In the genomic region with DNA sequence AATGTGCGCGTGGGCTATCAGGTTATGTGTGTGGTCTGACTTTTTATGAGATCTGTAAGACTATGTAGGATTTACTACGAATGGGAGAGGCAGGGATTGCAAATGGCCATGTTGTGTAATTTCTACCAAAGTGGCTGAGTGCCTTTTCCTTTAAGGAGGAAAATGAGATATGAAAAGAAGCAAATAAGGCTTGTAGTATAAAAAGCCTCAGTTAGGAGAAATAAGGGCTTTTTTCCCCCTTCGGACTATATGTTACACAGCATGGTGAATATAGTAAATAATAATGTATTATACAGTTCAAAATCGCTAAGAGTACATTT, we compare ENCODE assay signal across 8 cellular contexts. TPM values are rescaled to one million over a fixed set of nuclear protein-coding genes. Genes with fewer than 3 reads are reported as not detected.
DNase-seq lines count a peak whose midpoint lies in the region; ATAC-seq and TF ChIP-seq lines count a peak whose summit lies in the region.

No MANE protein-coding gene starts in this region.

- peaks cover 0 to 9% (median 0%) of the 10 kb centered on the region in 11 donors for H3K9me3 ChIP-seq in heart right ventricle
- H3K9me3 ChIP-seq in aorta (ENCODE audit: control insufficient read depth, low read length) = no peaks in the 10 kb centered on the region

- H3K27me3 ChIP-seq in heart right ventricle (no peaks in the 10 kb centered on the region), mesendoderm (ENCODE audit: insufficient read depth, low read length, poor library complexity) (no peaks in the 10 kb centered on the region), aorta (ENCODE audit: control insufficient read depth in 1 of 2, insufficient read depth in 2 of 2, low read length in 1 of 2) (no peaks in the 10 kb centered on the region)

- peak overlapping the region; percentile 100 for H3K56ac ChIP-seq in mesendoderm (ENCODE audit: low read length)

- no peak overlapping the region for H3K23ac ChIP-seq in mesendoderm (ENCODE audit: low read length)

- no peaks in the 10 kb centered on the region for H3K79me2 ChIP-seq in mesendoderm (ENCODE audit: control insufficient read depth, insufficient read depth, low read length)

- H3K27me3 Mint-ChIP-seq in brain = peaks cover 3% of the 10 kb centered on the region

- H2BK5ac ChIP-seq in mesendoderm (ENCODE audit: low read length) = no peak overlapping the region

- intact Hi-C loops in heart right ventricle (cut with DNase I) = loop anchor here in 7 of 10 donors (5.0 to 10.0 kb wide), 6 partner anchors 113 to 263 kb away; partner anchors contain the start of genes VTI1A (in 1 of the 7) and ZDHHC6 (in 1 of the 7)
- intact Hi-C loops in left cardiac atrium (cut with DNase I) = loop anchor here in 1 of 2 donors (5.0 kb wide), 1 partner anchor 123 kb away; no protein-coding TSS in a partner anchor
- intact Hi-C loops in aorta (cut with DNase I) = loop anchor here (5.0 kb wide), 1 partner anchor 123 kb away; no protein-coding TSS in a partner anchor

- no peak overlapping the region for H2AK5ac ChIP-seq in mesendoderm (ENCODE audit: low read length)

- H3K36me3 ChIP-seq in heart right ventricle (peaks cover 0 to 28% (median 0%) of the 10 kb centered on the region in 9 donors), mesendoderm (ENCODE audit: control insufficient read depth, insufficient read depth, low read length) (no peaks in the 10 kb centered on the region), aorta (ENCODE audit: control insufficient read depth in 1 of 2, insufficient read depth in 2 of 2, low read length in 1 of 2) (peaks cover 0 to 2% of the 10 kb centered on the region in 2 donors)

- H2BK15ac ChIP-seq in mesendoderm (replicated peaks; ENCODE audit: low read depth) = no peak overlapping the region

- no peak overlapping the region for H4K5ac ChIP-seq in mesendoderm (ENCODE audit: low read length)

- H3K36me3 Mint-ChIP-seq in brain = peaks cover 8% of the 10 kb centered on the region

- no peak for DNase-seq in heart right ventricle
- DNase-seq in left cardiac atrium = no peak
- DNase-seq in mesendoderm = no peak
- no peak for DNase-seq in aorta
- DNase-seq in NOMO-1 treated with dmso at 0.1 percent for 144 hours (lab: John Stamatoyannopoulos, UW; ENCODE audit: unreplicated experiment) = no peak
- no peak for DNase-seq in stimulated activated CD4-positive, alpha-beta T cell treated with anti-CD3 and anti-CD28 coated beads, Interleukin-2, amount 100 ng/mL, for 24 hours

- ATAC-seq in heart right ventricle (no peak), left cardiac atrium (no peak), aorta (ENCODE audit: low FRiP score) (no peak), GM21528 (IDR thresholded peaks at IDR 0.05; ENCODE audit: low FRiP score, unreplicated experiment) (no peak)

- no peak overlapping the region for H3K4ac ChIP-seq in mesendoderm (ENCODE audit: low read depth, low read length)

- H3K4me2 ChIP-seq in mesendoderm (ENCODE audit: low read length) = peak overlapping the region; percentile 93

- H3K18ac ChIP-seq in mesendoderm (ENCODE audit: low read length) = no peak overlapping the region

- peak overlapping the region; percentile 89 to 96 (median 91) for H3K4me3 Mint-ChIP-seq in brain

- peak overlapping the region; percentile 98 for H3K9ac ChIP-seq in mesendoderm (ENCODE audit: low read length)

- H3K9me3 Mint-ChIP-seq in brain = peaks cover 13 to 39% (median 20%) of the 10 kb centered on the region in 5 experiments

- H4K8ac ChIP-seq in mesendoderm (ENCODE audit: low read depth, low read length) = no peak overlapping the region

- H3K79me1 ChIP-seq in mesendoderm (ENCODE audit: low read length) = peaks cover 4% of the 10 kb centered on the region

- H3K27ac ChIP-seq in heart right ventricle (peak overlapping the region in 9 of 10 donors; percentile 70 to 85 (median 78)), mesendoderm (ENCODE audit: low read depth, low read length) (no peak overlapping the region), aorta (ENCODE audit: low read depth in 1 of 2, low read length in 2 of 2) (peak overlapping the region in 1 of 2 donors; percentile 48)

- H3K4me1 ChIP-seq in heart right ventricle (peaks cover 4 to 33% (median 19%) of the 10 kb centered on the region in 9 donors), mesendoderm (ENCODE audit: control insufficient read depth, low read depth, low read length) (peaks cover 2% of the 10 kb centered on the region), aorta (ENCODE audit: control insufficient read depth in 1 of 2, insufficient read depth in 2 of 2, low read length in 2 of 2) (no peaks in the 10 kb centered on the region)

- H2BK120ac ChIP-seq in mesendoderm (ENCODE audit: low read depth, low read length) = no peak overlapping the region

- WGBS in heart right ventricle, 2 donors = 6 to 8% methylated on average over 5 of the region's 5 CpGs
- no CpG with 5 or more reads among the region's 5 CpGs for WGBS in mesendoderm (ENCODE audit: extremely low coverage, insufficient coverage, low lambda C conversion rate)
- 4 to 8% methylated on average over 5 of the region's 5 CpGs for WGBS in aorta, 2 donors

- H3K4me3 ChIP-seq in heart right ventricle (peak overlapping the region; percentile 73 to 100 (median 88)), mesendoderm (ENCODE audit: low read length) (peak overlapping the region; percentile 85), aorta (ENCODE audit: low read length in 2 of 2) (peak overlapping the region; percentile 53 to 76)

- TF ChIP-seq CTCF in heart right ventricle (IDR thresholded peaks at IDR 0.05) = no peak
- TF ChIP-seq CTCF in brain (conservative IDR thresholded peaks at IDR 0.05) = no peak

- peak overlapping the region; percentile 95 to 99 (median 98) for H3K27ac Mint-ChIP-seq in brain

- peaks cover 46% of the 10 kb centered on the region for H3K4me1 Mint-ChIP-seq in brain

RNA-seq across cellular contexts. Expression of gene GPAM, which starts 0.4 kb away (rescaled TPM):
- 10 to 100 TPM; 12.2 to 36.6 (median 20.9) TPM for total RNA-seq in heart right ventricle
- 10 to 100 TPM; 10.7 TPM for polyA plus RNA-seq in heart right ventricle
- total RNA-seq in left cardiac atrium = 100 to 1,000 TPM; 137 to 343 TPM
- polyA plus RNA-seq in brain (ENCODE audit: insufficient read depth, low read depth, low replicate concordance) = 4.8 TPM
- polyA plus RNA-seq in mesendoderm (2013, experiment 1 of 2) = 6.3 TPM
- 6.0 TPM for polyA plus RNA-seq in mesendoderm (2013, experiment 2 of 2)
- 10 to 100 TPM; 11.4 to 13.7 TPM for total RNA-seq in aorta
- polyA plus RNA-seq in aorta = 1 to 10 TPM; 2.6 to 3.1 TPM
